11 cellular contexts compared by ENCODE assay signal in the genomic region with DNA sequence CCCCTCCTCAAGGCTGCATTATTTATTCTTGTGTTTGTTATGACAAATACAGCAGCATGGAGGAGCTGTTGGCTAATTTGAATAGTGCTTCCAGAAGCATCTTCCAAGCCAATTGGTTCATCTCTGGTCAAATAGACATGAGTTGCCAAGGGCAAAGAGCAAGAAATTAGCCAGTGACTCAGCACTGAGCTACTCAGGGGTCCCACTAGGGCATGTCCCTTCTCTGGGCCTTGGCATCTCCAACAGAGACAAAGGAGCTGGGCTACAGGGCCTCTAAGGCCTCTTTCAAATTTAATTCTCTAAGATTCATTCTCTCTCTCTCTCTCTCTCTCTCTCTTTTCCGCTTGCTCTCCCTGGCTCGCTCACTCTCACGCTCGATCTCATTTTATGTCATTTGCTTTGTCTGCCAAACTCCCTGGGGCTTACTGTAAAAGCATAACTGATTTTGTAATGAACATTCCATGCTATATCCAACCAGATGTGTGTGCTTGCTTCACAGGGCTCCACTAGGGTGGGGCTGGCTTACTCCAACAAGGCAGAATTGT.
DNase-seq lines count a peak whose midpoint lies in the region; ATAC-seq, FAIRE-seq and TF ChIP-seq lines count a peak whose summit lies in the region.
"Had no signal": no experiment of that assay in that cellular context is flagged by ENCODE, and none has a peak within 500 bp of the region (broad histone marks: within the 10 kb centered on the region; RNA-seq: fewer than 3 reads in every experiment).

No MANE protein-coding gene starts in this region.

- ATAC-seq in GM18873 (IDR thresholded peaks at IDR 0.05; ENCODE audit: low FRiP score, unreplicated experiment) (no peak), GM18517 (IDR thresholded peaks at IDR 0.05; ENCODE audit: unreplicated experiment) (no peak), HG03520 (IDR thresholded peaks at IDR 0.05; ENCODE audit: unreplicated experiment) (no peak)

- no peak overlapping the region for H2AFZ ChIP-seq in neural cell (ENCODE audit: low read depth, low read length)

- no peaks in the 10 kb centered on the region for H3K9me3 ChIP-seq in neural cell (ENCODE audit: low read length)

- no peak for FAIRE-seq in D721Med (lab: Jason Lieb, UNC)

- DNase-seq in D721Med (ENCODE audit: insufficient read length, low spot score) (no peak), OCI-M1 (lab: John Stamatoyannopoulos, UW) (peak; percentile 33), fibroblast of gingiva (ENCODE audit: low read depth) (peak; percentile 92)
- DNase-seq in activated CD4-positive, alpha-beta T cell treated with anti-CD3 and anti-CD28 coated beads for 1 hour = no peak
- DNase-seq: activated CD4-positive, alpha-beta T cell treated with anti-CD3 and anti-CD28 coated beads, Interleukin-2, amount 10 ng/mL, durations not matched to agents 24 days and 14 days; islet precursor cell; stimulated activated CD4-positive, alpha-beta T cell treated with anti-CD3 and anti-CD28 coated beads, Interleukin-12 subunit alpha, Interleukin-12 subunit beta, amount 100 ng/mL, for 4 hours had no signal

- H4K20me1 ChIP-seq in neural cell (ENCODE audit: insufficient read depth) = no peaks in the 10 kb centered on the region

- H3K4me2 ChIP-seq in neural cell (ENCODE audit: low read length) = no peak overlapping the region

- no peaks in the 10 kb centered on the region for H3K27me3 ChIP-seq in neural cell (ENCODE audit: insufficient read depth, low read depth, low read length)

- no peaks in the 10 kb centered on the region for H3K9me2 ChIP-seq in neural cell (ENCODE audit: insufficient read depth, low read length)

- peak overlapping the region; percentile 78 for H3K27ac ChIP-seq in neural cell (ENCODE audit: low read length)

- TF ChIP-seq RAD21 in neural cell (conservative IDR thresholded peaks at IDR 0.05) = no peak

- TF ChIP-seq EP300 in neural cell (conservative IDR thresholded peaks at IDR 0.05; ENCODE audit: poor library complexity, severe bottlenecking) = peak; percentile 52

- H3K36me3 ChIP-seq in neural cell (ENCODE audit: insufficient read depth, low read length) = no peaks in the 10 kb centered on the region

- TF ChIP-seq CTCF in D721Med (IDR thresholded peaks at IDR 0.05; ENCODE audit: insufficient read depth, missing control alignments) = peak; percentile 9
- TF ChIP-seq CTCF in neural cell (IDR thresholded peaks at IDR 0.05; ENCODE audit: poor library complexity, severe bottlenecking) = peak; percentile 5

- no peaks in the 10 kb centered on the region for H3F3A ChIP-seq in neural cell (ENCODE audit: insufficient read depth, low read length, poor library complexity, severe bottlenecking)

- H3K4me3 ChIP-seq in neural cell (ENCODE audit: low read length) = no peak overlapping the region

- H3K9ac ChIP-seq in neural cell (ENCODE audit: low read length) = peak overlapping the region; percentile 31

- no peaks in the 10 kb centered on the region for H3K79me2 ChIP-seq in neural cell (replicated peaks; ENCODE audit: insufficient read depth, low read length)

TF ChIP-seq in neural cell, 6 proteins besides CTCF, POLR2A, EP300 and RAD21:
- TF ChIP-seq POLR2AphosphoS5 (IDR thresholded peaks at IDR 0.05) (peak; percentile 33), MXI1 (conservative IDR thresholded peaks at IDR 0.05; ENCODE audit: poor library complexity, severe bottlenecking) (no peak), SMC3 (conservative IDR thresholded peaks at IDR 0.05; ENCODE audit: poor library complexity) (peak; percentile 18), EZH2 (IDR thresholded peaks at IDR 0.05; ENCODE audit: borderline replicate concordance, insufficient read depth, low read length, poor library complexity, severe bottlenecking) (no peak), REST (IDR thresholded peaks at IDR 0.05; ENCODE audit: borderline replicate concordance) (no peak), TAF1 (IDR thresholded peaks at IDR 0.05; ENCODE audit: low read depth) (no peak)

Comparison
In these comparisons a context has a peak if more than half of its experiments do, and no peak if none do; other contexts are left out.
1. DNase-seq: peak in OCI-M1 (single experiment) and fibroblast of gingiva (single experiment); none in D721Med (single experiment) and activated CD4-positive, alpha-beta T cell treated with anti-CD3 and anti-CD28 coated beads for 1 hour (single experiment).